ENCODE assay signal across 31 cellular contexts in genomic region chr1:164769504-164770148, GRCh38.
A peak's percentile ranks its signal among the peaks of the same experiment; 100 is the strongest.
DNase-seq lines count a peak whose midpoint lies in the region; ATAC-seq, FAIRE-seq and TF ChIP-seq lines count a peak whose summit lies in the region.
"Had no signal": no experiment of that assay in that cellular context is flagged by ENCODE, and none has a peak within 500 bp of the region (broad histone marks: within the 10 kb centered on the region; RNA-seq: fewer than 3 reads in every experiment).

No MANE protein-coding gene starts in this region.

- no peaks in the 10 kb centered on the region for H3K27me3 Mint-ChIP-seq in astrocyte (ENCODE audit: low read depth, unreplicated experiment)
- H3K27me3 Mint-ChIP-seq: activated CD4-positive, alpha-beta T cell treated with anti-CD3 and anti-CD28 coated beads, Interleukin-2, amount 10 ng/mL, durations not matched to agents 24 days and 14 days; activated CD8-positive, alpha-beta memory T cell treated with anti-CD3 and anti-CD28 coated beads, Interleukin-2, amount 10 ng/mL, durations not matched to agents 7 days and 5 days; central memory CD8-positive, alpha-beta T cell; memory B cell had no signal

- H3K36me3 Mint-ChIP-seq in astrocyte (ENCODE audit: low read depth, unreplicated experiment), result no peaks in the 10 kb centered on the region
- H3K36me3 Mint-ChIP-seq: activated CD8-positive, alpha-beta memory T cell treated with anti-CD3 and anti-CD28 coated beads, Interleukin-2, amount 10 ng/mL, durations not matched to agents 7 days and 5 days; memory B cell; natural killer cell had no signal

- peaks cover 83% of the 10 kb centered on the region for H3K4me1 Mint-ChIP-seq in astrocyte (ENCODE audit: low read depth, unreplicated experiment)
- H3K4me1 Mint-ChIP-seq: activated CD4-positive, alpha-beta T cell treated with anti-CD3 and anti-CD28 coated beads, Interleukin-2, amount 10 ng/mL, durations not matched to agents 24 days and 14 days; activated CD8-positive, alpha-beta memory T cell treated with anti-CD3 and anti-CD28 coated beads, Interleukin-2, amount 10 ng/mL, durations not matched to agents 7 days and 5 days; central memory CD8-positive, alpha-beta T cell; memory B cell had no signal

- FAIRE-seq in astrocyte (lab: Jason Lieb, UNC), result no peak
- FAIRE-seq: endothelial cell of umbilical vein, H1 had no signal

- H3K9me3 ChIP-seq in GM23248 (ENCODE audit: low read depth) (no peaks in the 10 kb centered on the region), astrocyte (ENCODE audit: insufficient read depth, low read depth, low read length) (no peaks in the 10 kb centered on the region), mucosa of descending colon (no peaks in the 10 kb centered on the region), thoracic aorta (no peaks in the 10 kb centered on the region)
- H3K9me3 ChIP-seq: BLaER1 treated with 17β-estradiol and CSF1 and Interleukin-3, amounts not matched to agents 10 nM and 100 nM; heart right ventricle; ovary; right atrium auricular region; SK-N-SH; upper lobe of left lung had no signal

- no peak for DNase-seq in GM23248
- no peak for DNase-seq in astrocyte (ENCODE audit: low read depth)
- no peak for DNase-seq in mucosa of descending colon
- no peak for DNase-seq in thoracic aorta (ENCODE audit: low spot score)
- DNase-seq in GF-D8 (lab: John Stamatoyannopoulos, UW), result no peak
- no peak for DNase-seq in posterior vena cava (ENCODE audit: low spot score)
- no peak for DNase-seq in central memory CD4-positive, alpha-beta T cell
- DNase-seq: activated CD4-positive, alpha-beta T cell treated with anti-CD3 and anti-CD28 coated beads, Interleukin-2, amount 10 ng/mL, durations not matched to agents 24 days and 14 days; activated CD8-positive, alpha-beta memory T cell treated with anti-CD3 and anti-CD28 coated beads, Interleukin-2, amount 10 ng/mL, durations not matched to agents 7 days and 5 days; activated naive CD4-positive, alpha-beta T cell treated with Interleukin-2 at 50 U/mL for 16 hours; activated T-cell treated with anti-CD3 and anti-CD28 coated beads, Interleukin-2, amount 50 U/mL, for 72 hours; amniotic stem cell; DMS79 treated with DMSO at 0.1 percent for 48 hours; dorsolateral prefrontal cortex; heart right ventricle; natural killer cell; NCI-H1092; NCI-H2029; NCI-H82; ovary; SK-N-SH; stimulated activated naive CD8-positive, alpha-beta T cell treated with anti-CD3 and anti-CD28 coated beads, Interleukin-15, Interleukin-2, amounts not matched to agents 100 U/mL and 50 U/mL, for 24 hours; upper lobe of left lung had no signal

- peaks cover 92% of the 10 kb centered on the region for H3F3A ChIP-seq in GM23248 (ENCODE audit: insufficient read depth)

- WGBS in GM23248 (ENCODE audit: low coverage in 1 of 2, low lambda C conversion rate in 2 of 2, missing lambda C conversion rate in 2 of 2), 2 experiments, result 98 to 100% methylated on average over 2 of the region's 2 CpGs

- peaks cover 24% of the 10 kb centered on the region for H3K79me2 ChIP-seq in GM23248 (ENCODE audit: insufficient read depth)
- H3K79me2 ChIP-seq in astrocyte (ENCODE audit: insufficient read depth, low read length), result no peaks in the 10 kb centered on the region

- no peaks in the 10 kb centered on the region for H3K36me3 ChIP-seq in GM23248 (ENCODE audit: low read depth)
- H3K36me3 ChIP-seq in astrocyte (ENCODE audit: insufficient read depth, low read length), result no peaks in the 10 kb centered on the region
- H3K36me3 ChIP-seq in mucosa of descending colon (ENCODE audit: low read depth), result no peaks in the 10 kb centered on the region
- no peaks in the 10 kb centered on the region for H3K36me3 ChIP-seq in thoracic aorta
- H3K36me3 ChIP-seq: heart right ventricle, ovary, right atrium auricular region, upper lobe of left lung had no signal

- intact Hi-C loops in mucosa of descending colon (cut with DNase I, micrococcal nuclease), result no loop called here
- intact Hi-C loops in posterior vena cava (cut with DNase I), result loop anchor here in 1 of 2 donors (10.0 kb wide), 1 partner anchor 55 kb away; no protein-coding TSS in a partner anchor

- ATAC-seq in mucosa of descending colon (peak; percentile 77), thoracic aorta (ENCODE audit: insufficient number of reproducible peaks, low FRiP score, low read depth) (no peak)
- no peak for ATAC-seq in activated CD4-positive, CD25-positive, alpha-beta regulatory T cell treated with anti-CD3 and anti-CD28 coated beads, Interleukin-2, amount 50 U/mL, for 24 hours
- ATAC-seq: activated CD8-positive, alpha-beta memory T cell treated with anti-CD3 and anti-CD28 coated beads, Interleukin-2, amount 10 ng/mL, durations not matched to agents 7 days and 5 days; activated T-cell treated with anti-CD3 and anti-CD28 coated beads, Interleukin-2, amount 50 U/mL, for 72 hours; natural killer cell; stimulated activated naive CD8-positive, alpha-beta T cell treated with anti-CD3 and anti-CD28 coated beads, Interleukin-15, Interleukin-2, amounts not matched to agents 100 U/mL and 50 U/mL, for 24 hours had no signal

- H3K9ac ChIP-seq in GM23248 (no peak overlapping the region), astrocyte (ENCODE audit: low read length) (no peak overlapping the region)
- H3K9ac ChIP-seq: BLaER1 treated with 17β-estradiol and CSF1 and Interleukin-3, amounts not matched to agents 10 nM and 100 nM; SK-N-SH had no signal

- no peaks in the 10 kb centered on the region for H4K20me1 ChIP-seq in GM23248 (ENCODE audit: insufficient read depth)
- H4K20me1 ChIP-seq in astrocyte (ENCODE audit: insufficient read depth, low read length), result no peaks in the 10 kb centered on the region

- no peak overlapping the region for H3K4me2 ChIP-seq in GM23248 (ENCODE audit: unreplicated experiment)
- H3K4me2 ChIP-seq in astrocyte (ENCODE audit: low read length), result no peak overlapping the region
- H3K4me2 ChIP-seq: BLaER1 treated with 17β-estradiol and CSF1 and Interleukin-3, amounts not matched to agents 10 nM and 100 nM; SK-N-SH had no signal

- H3K9me3 Mint-ChIP-seq in astrocyte (ENCODE audit: unreplicated experiment), result no peaks in the 10 kb centered on the region
- H3K9me3 Mint-ChIP-seq: activated CD4-positive, alpha-beta T cell treated with anti-CD3 and anti-CD28 coated beads, Interleukin-2, amount 10 ng/mL, durations not matched to agents 24 days and 14 days; central memory CD8-positive, alpha-beta T cell; memory B cell; natural killer cell; T-helper 2 cell treated with Interferon-gamma antibody and Interleukin-4, amounts not matched to agents 5 μg/mL and 100 μg/mL, for 36 hours had no signal

- no peak overlapping the region for H3K4me3 Mint-ChIP-seq in astrocyte (ENCODE audit: unreplicated experiment)
- H3K4me3 Mint-ChIP-seq: activated CD4-positive, alpha-beta T cell treated with anti-CD3 and anti-CD28 coated beads, Interleukin-2, amount 10 ng/mL, durations not matched to agents 24 days and 14 days; activated CD8-positive, alpha-beta memory T cell treated with anti-CD3 and anti-CD28 coated beads, Interleukin-2, amount 10 ng/mL, durations not matched to agents 7 days and 5 days; activated T-cell treated with anti-CD3 and anti-CD28 coated beads, Interleukin-2, amount 50 U/mL, for 72 hours; central memory CD8-positive, alpha-beta T cell; memory B cell; natural killer cell; T-helper 2 cell treated with Interferon-gamma antibody and Interleukin-4, amounts not matched to agents 5 μg/mL and 100 μg/mL, for 36 hours had no signal

- H3K27me3 ChIP-seq in GM23248 (replicated peaks; ENCODE audit: insufficient read depth) (no peaks in the 10 kb centered on the region), astrocyte (ENCODE audit: insufficient read depth, low read length) (no peaks in the 10 kb centered on the region), thoracic aorta (replicated peaks; ENCODE audit: insufficient read depth) (no peaks in the 10 kb centered on the region)
- H3K27me3 ChIP-seq: BLaER1 treated with 17β-estradiol and CSF1 and Interleukin-3, amounts not matched to agents 10 nM and 100 nM; dorsolateral prefrontal cortex; heart right ventricle; ovary; right atrium auricular region; upper lobe of left lung had no signal

- H3K4me3 ChIP-seq in GM23248 (no peak overlapping the region), astrocyte (ENCODE audit: insufficient read depth, low read depth, low read length) (no peak overlapping the region), mucosa of descending colon (no peak overlapping the region), thoracic aorta (no peak overlapping the region)
- H3K4me3 ChIP-seq: BLaER1 treated with 17β-estradiol and CSF1 and Interleukin-3, amounts not matched to agents 10 nM and 100 nM; dorsolateral prefrontal cortex; heart right ventricle; ovary; right atrium auricular region; upper lobe of left lung had no signal

- peak overlapping the region; percentile 96 for H3K27ac Mint-ChIP-seq in astrocyte (ENCODE audit: unreplicated experiment)
- H3K27ac Mint-ChIP-seq: activated CD4-positive, alpha-beta T cell treated with anti-CD3 and anti-CD28 coated beads, Interleukin-2, amount 10 ng/mL, durations not matched to agents 24 days and 14 days; activated CD8-positive, alpha-beta memory T cell treated with anti-CD3 and anti-CD28 coated beads, Interleukin-2, amount 10 ng/mL, durations not matched to agents 7 days and 5 days; activated T-cell treated with anti-CD3 and anti-CD28 coated beads, Interleukin-2, amount 50 U/mL, for 72 hours; memory B cell; natural killer cell; T-helper 2 cell treated with Interferon-gamma antibody and Interleukin-4, amounts not matched to agents 5 μg/mL and 100 μg/mL, for 36 hours had no signal

- peaks cover 83% of the 10 kb centered on the region for H3K4me1 ChIP-seq in GM23248 (ENCODE audit: insufficient read depth)
- H3K4me1 ChIP-seq in astrocyte (ENCODE audit: insufficient read depth, low read length), result peaks cover 64% of the 10 kb centered on the region
- H3K4me1 ChIP-seq in mucosa of descending colon (ENCODE audit: low read depth), result peaks cover 19% of the 10 kb centered on the region
- peaks cover 34 to 83% of the 10 kb centered on the region in 2 donors for H3K4me1 ChIP-seq in thoracic aorta (ENCODE audit: control insufficient read depth in 1 of 2, low read depth in 2 of 2)

- H3K9me2 ChIP-seq in GM23248 (ENCODE audit: insufficient read depth), result no peaks in the 10 kb centered on the region
- H3K9me2 ChIP-seq: SK-N-SH had no signal

- H3K27ac ChIP-seq in GM23248 (peak overlapping the region; percentile 96; the same call in 1 of the 2 replicates), astrocyte (ENCODE audit: low read depth, low read length) (no peak overlapping the region), thoracic aorta (peak overlapping the region; percentile 64 to 77)
- H3K27ac ChIP-seq: BLaER1 treated with 17β-estradiol and CSF1 and Interleukin-3, amounts not matched to agents 10 nM and 100 nM; ovary had no signal

- in situ Hi-C loops in GM23248 (cut with MboI), result no loop called here

- TF ChIP-seq CTCF in astrocyte (IDR thresholded peaks at IDR 0.05; ENCODE audit: insufficient read depth, low read depth, low read length), result no peak
- TF ChIP-seq CTCF in mucosa of descending colon (IDR thresholded peaks at IDR 0.05), result no peak
- TF ChIP-seq CTCF in thoracic aorta (IDR thresholded peaks at IDR 0.05), result no peak

- H2AFZ ChIP-seq in GM23248, result no peak overlapping the region
- H2AFZ ChIP-seq in astrocyte (ENCODE audit: low read depth, low read length), result no peak overlapping the region
